In genomic region chr13:21060827-21061076, GRCh38 we compare ENCODE assay signal across 8 cellular contexts. TPM values are rescaled to one million over a fixed set of nuclear protein-coding genes. Genes with fewer than 3 reads are reported as not detected.
A peak's percentile ranks its signal among the peaks of the same experiment; 100 is the strongest.
DNase-seq lines count a peak whose midpoint lies in the region; ATAC-seq and TF ChIP-seq lines count a peak whose summit lies in the region.

No MANE protein-coding gene starts in this region.

- H2AFZ ChIP-seq in HCT116 (ENCODE audit: low read depth, low read length, poor library complexity, severe bottlenecking) = no peak overlapping the region
- H2AFZ ChIP-seq in OCI-LY7 (ENCODE audit: low read length) = no peak overlapping the region

- H3K4me3 ChIP-seq in HCT116 (replicated peaks in 1 of 2; ENCODE audit: low read depth in 1 of 2, low read length in 2 of 2) = peak overlapping the region; percentile 64 to 85
- H3K4me3 ChIP-seq in iPS-20b (ENCODE audit: low read length) = peak overlapping the region; percentile 83; the same call in 1 of the 2 replicates
- peak overlapping the region; percentile 97 for H3K4me3 ChIP-seq in suprapubic skin
- no peak overlapping the region for H3K4me3 ChIP-seq in OCI-LY7 (ENCODE audit: low read depth, low read length, poor library complexity, severe bottlenecking)

- no peak for TF ChIP-seq EP300 in suprapubic skin (IDR thresholded peaks at IDR 0.05)

- H3K27me3 ChIP-seq in HCT116 (ENCODE audit: insufficient read depth, low read length) = no peaks in the 10 kb centered on the region
- no peaks in the 10 kb centered on the region for H3K27me3 ChIP-seq in iPS-20b (ENCODE audit: insufficient read depth, low read length)
- no peaks in the 10 kb centered on the region for H3K27me3 ChIP-seq in suprapubic skin

- no TSS peak for BruUV-seq in HCT116 (replicated peaks; lab: Mats Ljungman, UMichigan)
- no TSS peak for BruUV-seq in OCI-LY7 (replicated peaks; lab: Mats Ljungman, UMichigan)

- H3K4me1 ChIP-seq in HCT116 (ENCODE audit: control insufficient read depth in 1 of 2, insufficient read depth in 2 of 2, low read length in 2 of 2) = peaks cover 24 to 29% of the 10 kb centered on the region in 2 experiments
- H3K4me1 ChIP-seq in iPS-20b (ENCODE audit: insufficient read depth, low read length) = peaks cover 22% of the 10 kb centered on the region; the same call in 1 of the 2 replicates
- peaks cover 24% of the 10 kb centered on the region for H3K4me1 ChIP-seq in suprapubic skin
- no peaks in the 10 kb centered on the region for H3K4me1 ChIP-seq in OCI-LY7 (ENCODE audit: insufficient read depth, low read length, poor library complexity, severe bottlenecking)

- H3K27ac ChIP-seq in HCT116 (ENCODE audit: low read depth, low read length) = peak overlapping the region; percentile 96
- H3K27ac ChIP-seq in angular gyrus (ENCODE audit: low read depth, low read length) = peak overlapping the region; percentile 88
- peak overlapping the region; percentile 77 for H3K27ac ChIP-seq in iPS-20b (ENCODE audit: low read length)
- H3K27ac ChIP-seq in suprapubic skin = peak overlapping the region; percentile 99
- no peak overlapping the region for H3K27ac ChIP-seq in OCI-LY7 (ENCODE audit: low read depth, low read length, poor library complexity, severe bottlenecking)

- POLR2A ChIA-PET in HCT116 (lab: Charles Lee) (no interaction called here), OCI-LY7 (lab: Charles Lee) (no interaction called here)

- no peak for TF ChIP-seq RAD21 in HCT116 (IDR thresholded peaks at IDR 0.05; ENCODE audit: low read depth)

- TF ChIP-seq CTCF in HCT116 (IDR thresholded peaks at IDR 0.05 in 2 of 3, conservative IDR thresholded peaks at IDR 0.05 in 1 of 3; ENCODE audit: borderline replicate concordance in 1 of 3, insufficient read depth in 1 of 3, low read depth in 2 of 3, low read length in 2 of 3) (no peak), suprapubic skin (IDR thresholded peaks at IDR 0.05) (no peak), OCI-LY7 (conservative IDR thresholded peaks at IDR 0.05; ENCODE audit: low read length) (no peak)

- CTCF ChIA-PET in HCT116 (lab: Charles Lee) = no interaction called here
- CTCF ChIA-PET in OCI-LY7 (lab: Charles Lee; ENCODE audit: unreplicated experiment) = no interaction called here

- H3K9me3 ChIP-seq in HCT116 (ENCODE audit: control insufficient read depth in 1 of 2, insufficient read depth in 1 of 2, low read depth in 1 of 2, low read length in 2 of 2) (no peaks in the 10 kb centered on the region), iPS-20b (ENCODE audit: insufficient read depth, low read depth, low read length) (no peaks in the 10 kb centered on the region), suprapubic skin (no peaks in the 10 kb centered on the region), OCI-LY7 (ENCODE audit: low read length) (no peaks in the 10 kb centered on the region)

- DNase-seq in HCT116 (ENCODE audit: low read depth, low spot score) (no peak), suprapubic skin (ENCODE audit: low spot score in 2 of 2) (no peak), OCI-LY7 (ENCODE audit: low spot score) (no peak), RPMI8226 (no peak), NCI-H2107 treated with DMSO at 0.1 percent for 48 hours (lab: John Stamatoyannopoulos, UW; ENCODE audit: unreplicated experiment) (no peak)
- DNase-seq in stimulated activated CD4-positive, alpha-beta T cell treated with anti-CD3 and anti-CD28 coated beads, Interleukin-2, amount 100 ng/mL, for 48 hours = no peak

- H3K36me3 ChIP-seq in HCT116 (ENCODE audit: control insufficient read depth in 1 of 2, insufficient read depth in 2 of 2, low read length in 2 of 2) = no peaks in the 10 kb centered on the region
- H3K36me3 ChIP-seq in iPS-20b (ENCODE audit: insufficient read depth, low read depth, low read length) = peaks cover 2% of the 10 kb centered on the region; the same call in 1 of the 2 replicates
- H3K36me3 ChIP-seq in suprapubic skin = no peaks in the 10 kb centered on the region
- H3K36me3 ChIP-seq in OCI-LY7 (ENCODE audit: insufficient read depth, low read length) = no peaks in the 10 kb centered on the region

- ATAC-seq in HCT116 = no peak

- RAD21 ChIA-PET in HCT116 (lab: Charles Lee; ENCODE audit: low non-redundant PET in 1 of 2, low total read pairs in 2 of 2, uncharacterized antibody in 2 of 2, unreplicated experiment in 2 of 2) = no interaction called here

- H4K20me1 ChIP-seq in HCT116 (ENCODE audit: insufficient read depth) (no peaks in the 10 kb centered on the region), OCI-LY7 (ENCODE audit: insufficient read depth, low read length) (no peaks in the 10 kb centered on the region)

- H3K9me2 ChIP-seq in HCT116 (ENCODE audit: insufficient read depth) = no peaks in the 10 kb centered on the region
- no peaks in the 10 kb centered on the region for H3K9me2 ChIP-seq in OCI-LY7 (ENCODE audit: insufficient read depth, low read length)

- peak overlapping the region; percentile 92 for H3K9ac ChIP-seq in HCT116 (ENCODE audit: low read length)
- H3K9ac ChIP-seq in iPS-20b (ENCODE audit: low read depth, low read length) = peak overlapping the region; percentile 90; the same call in 1 of the 2 replicates

- no CpG with 5 or more reads among the region's 39 CpGs for WGBS in suprapubic skin

- intact Hi-C loops in HCT116 (cut with micrococcal nuclease) (loop anchor here (2.0 kb wide), 2 partner anchors 44 to 78 kb away; no protein-coding TSS in a partner anchor), OCI-LY7 (cut with micrococcal nuclease; ENCODE audit: unreplicated experiment) (no loop called here)

- peaks cover 50% of the 10 kb centered on the region for H3K79me2 ChIP-seq in HCT116 (ENCODE audit: insufficient read depth, low read length)
- H3K79me2 ChIP-seq in OCI-LY7 (ENCODE audit: insufficient read depth, low read depth, low read length) = no peaks in the 10 kb centered on the region

- TF ChIP-seq POLR2A in HCT116 (IDR thresholded peaks at IDR 0.05; ENCODE audit: borderline replicate concordance, extremely low read depth, insufficient read depth, insufficient read length) (no peak), suprapubic skin (IDR thresholded peaks at IDR 0.05) (no peak)

- H3K4me2 ChIP-seq in HCT116 (ENCODE audit: low read length) (peak overlapping the region; percentile 87), OCI-LY7 (ENCODE audit: low read length) (no peak overlapping the region)

TF ChIP-seq in HCT116, 20 proteins besides CTCF, POLR2A, EP300 and RAD21:
- TF ChIP-seq ZFX (IDR thresholded peaks at IDR 0.05) = peak; percentile 47; the same call in 1 of the 2 replicates
- no peak for TF ChIP-seq REST (IDR thresholded peaks at IDR 0.05; ENCODE audit: low read depth)
- no peak for TF ChIP-seq SP1 (IDR thresholded peaks at IDR 0.05; ENCODE audit: low read depth)

RNA-seq across cellular contexts. Expression of gene LATS2, which starts 0.6 kb away (rescaled TPM):
- total RNA-seq in HCT116 (2021; ENCODE audit: unreplicated experiment) (18.8 TPM), suprapubic skin (10 to 100 TPM; 11.5 to 21.6 (median 16.3) TPM), OCI-LY7 (2022) (1.3 TPM in 2 replicates)
- polyA plus RNA-seq in HCT116 (2012) = 6.2 and 8.7 TPM in 2 replicates
- total RNA-seq in OCI-LY7 (2014; rRNA removed; shearing (Covaris generic)) = 0.10 and 0.19 TPM in 2 replicates
